ENCODE assay signal across 17 cellular contexts in genomic region chr4:24395937-24396336, GRCh38.
"Had no signal": no experiment of that assay in that cellular context is flagged by ENCODE, and none has a peak within 500 bp of the region (broad histone marks: within the 10 kb centered on the region; RNA-seq: fewer than 3 reads in every experiment).

No MANE protein-coding gene starts in this region.

- H3K27me3 ChIP-seq: ascending aorta, dorsolateral prefrontal cortex, foreskin keratinocyte, pancreas, upper lobe of left lung had no signal

- H3K36me3 ChIP-seq: ascending aorta, pancreas, upper lobe of left lung had no signal

- FAIRE-seq: bronchial epithelial cell, pancreas had no signal

- H3K9me3 Mint-ChIP-seq: activated T-helper 1 cell treated with anti-CD3 and anti-CD28 coated beads, Interleukin-12 subunit alpha, Interleukin-12 subunit beta, Interleukin-2, Interleukin-4 antibody, amounts not matched to agents 30 ng/mL and 10 ng/mL and 1 ng/mL, durations not matched to agents 14 hours and 24 hours and 36 hours; neural crest cell had no signal

- ATAC-seq: activated CD8-positive, alpha-beta T cell treated with anti-CD3 and anti-CD28 coated beads, Interleukin-2, amount 10 ng/mL, durations not matched to agents 7 days and 5 days; foreskin keratinocyte; pancreas had no signal

- H3K27ac ChIP-seq: ascending aorta, dorsolateral prefrontal cortex, pancreas, upper lobe of left lung had no signal

- H3K4me3 Mint-ChIP-seq: activated CD8-positive, alpha-beta T cell treated with anti-CD3 and anti-CD28 coated beads, Interleukin-2, amount 10 ng/mL, durations not matched to agents 7 days and 5 days; activated T-helper 1 cell treated with anti-CD3 and anti-CD28 coated beads, Interleukin-12 subunit alpha, Interleukin-12 subunit beta, Interleukin-2, Interleukin-4 antibody, amounts not matched to agents 30 ng/mL and 10 ng/mL and 1 ng/mL, durations not matched to agents 14 hours and 24 hours and 36 hours; neural crest cell had no signal

- H3K4me1 Mint-ChIP-seq: neural crest cell had no signal

- H3K4me3 ChIP-seq: ascending aorta, dorsolateral prefrontal cortex, pancreas, upper lobe of left lung had no signal

- H3K4me1 ChIP-seq: ascending aorta, pancreas, upper lobe of left lung had no signal

- H3K9me3 ChIP-seq: ascending aorta, pancreas, upper lobe of left lung had no signal

- H3K27ac Mint-ChIP-seq: activated CD8-positive, alpha-beta T cell treated with anti-CD3 and anti-CD28 coated beads, Interleukin-2, amount 10 ng/mL, durations not matched to agents 7 days and 5 days; activated T-helper 1 cell treated with anti-CD3 and anti-CD28 coated beads, Interleukin-12 subunit alpha, Interleukin-12 subunit beta, Interleukin-2, Interleukin-4 antibody, amounts not matched to agents 30 ng/mL and 10 ng/mL and 1 ng/mL, durations not matched to agents 14 hours and 24 hours and 36 hours had no signal

- DNase-seq: activated CD4-positive, alpha-beta T cell treated with anti-CD3 and anti-CD28 coated beads for 48 hours; activated CD8-positive, alpha-beta memory T cell treated with anti-CD3 and anti-CD28 coated beads, Interleukin-2, amount 50 U/mL, for 48 hours; activated CD8-positive, alpha-beta T cell treated with anti-CD3 and anti-CD28 coated beads, Interleukin-2, amount 10 ng/mL, durations not matched to agents 7 days and 5 days; activated naive CD4-positive, alpha-beta T cell; dorsolateral prefrontal cortex; head of caudate nucleus; retina; stimulated activated CD4-positive, alpha-beta T cell treated with anti-CD3 and anti-CD28 coated beads, Interleukin-15, amount 100 ng/mL, for 24 hours; stimulated activated CD4-positive, alpha-beta T cell treated with anti-CD3 and anti-CD28 coated beads, Interleukin-4, amount 100 ng/mL, for 4 hours; substantia nigra had no signal
